16 cellular contexts compared by ENCODE assay signal in genomic region chr9:78575041-78575440, GRCh38.
A peak's percentile ranks its signal among the peaks of the same experiment; 100 is the strongest.
DNase-seq lines count a peak whose midpoint lies in the region; ATAC-seq and TF ChIP-seq lines count a peak whose summit lies in the region.
"Had no signal": no experiment of that assay in that cellular context is flagged by ENCODE, and none has a peak within 500 bp of the region (broad histone marks: within the 10 kb centered on the region; RNA-seq: fewer than 3 reads in every experiment).

No MANE protein-coding gene starts in this region.

- H3K4me3 ChIP-seq in HAP-1 (no peak overlapping the region), mesendoderm (ENCODE audit: low read length) (no peak overlapping the region)

- no peaks in the 10 kb centered on the region for H3K36me3 ChIP-seq in HAP-1 (replicated peaks)
- H3K36me3 ChIP-seq in mesendoderm (ENCODE audit: control insufficient read depth, insufficient read depth, low read length) = no peaks in the 10 kb centered on the region

- no peaks in the 10 kb centered on the region for H3K79me1 ChIP-seq in mesendoderm (ENCODE audit: low read length)

- H3K4ac ChIP-seq in mesendoderm (ENCODE audit: low read depth, low read length) = no peak overlapping the region

- H3K4me2 ChIP-seq in mesendoderm (ENCODE audit: low read length) = no peak overlapping the region

- H3K79me2 ChIP-seq in mesendoderm (ENCODE audit: control insufficient read depth, insufficient read depth, low read length) = no peaks in the 10 kb centered on the region

- no CpG with 5 or more reads among the region's 4 CpGs for WGBS in mesendoderm (ENCODE audit: extremely low coverage, insufficient coverage, low lambda C conversion rate)

- no peaks in the 10 kb centered on the region for H3K9me3 Mint-ChIP-seq in nephron progenitor cell
- H3K9me3 Mint-ChIP-seq: T-helper 1 cell treated with Interleukin-12 subunit alpha and Interleukin-12 subunit beta and Interleukin-4 antibody, amounts not matched to agents 30 μg/mL and 1 μg/mL, for 36 hours had no signal

- no peak overlapping the region for H3K23ac ChIP-seq in mesendoderm (ENCODE audit: low read length)

- no peak overlapping the region for H3K18ac ChIP-seq in mesendoderm (ENCODE audit: low read length)

- peaks cover 36% of the 10 kb centered on the region for H3K4me1 ChIP-seq in HAP-1
- peaks cover 7% of the 10 kb centered on the region for H3K4me1 ChIP-seq in mesendoderm (ENCODE audit: control insufficient read depth, low read depth, low read length)

- H3K27ac Mint-ChIP-seq in nephron progenitor cell = no peak overlapping the region
- H3K27ac Mint-ChIP-seq: T-helper 1 cell treated with Interleukin-12 subunit alpha and Interleukin-12 subunit beta and Interleukin-4 antibody, amounts not matched to agents 30 μg/mL and 1 μg/mL, for 36 hours had no signal

- in situ Hi-C loops in HAP-1 (cut with MboI; ENCODE audit: low sequenced_read_pairs) = no loop called here

- TF ChIP-seq CTCF in nephron progenitor cell (IDR thresholded peaks at IDR 0.05) = no peak

- no peak overlapping the region for H3K27ac ChIP-seq in mesendoderm (ENCODE audit: low read depth, low read length)
- H3K27ac ChIP-seq: C4-2B had no signal

- peak; percentile 29 for DNase-seq in A172 (ENCODE audit: low spot score)
- peak; percentile 60 to 76 for DNase-seq in HAP-1 (ENCODE audit: low spot score in 2 of 2)
- peak; percentile 32 for DNase-seq in NCI-H82 treated with DMSO at 0.1 percent for 48 hours (lab: John Stamatoyannopoulos, UW; ENCODE audit: unreplicated experiment)
- peak; percentile 26 for DNase-seq in mesendoderm
- DNase-seq in nephron progenitor cell = no peak
- no peak for DNase-seq in NCI-H1694 treated with DMSO at 0.1 percent for 48 hours (lab: John Stamatoyannopoulos, UW)
- DNase-seq: COR-L47, HCEC 1CT, KG1, NCI-H1694, NCI-H510A had no signal

- H2BK120ac ChIP-seq in mesendoderm (ENCODE audit: low read depth, low read length) = no peak overlapping the region

- H3K36me3 Mint-ChIP-seq in nephron progenitor cell (ENCODE audit: low read depth) = no peaks in the 10 kb centered on the region

- no peak overlapping the region for H4K5ac ChIP-seq in mesendoderm (ENCODE audit: low read length)

- no peak overlapping the region for H2BK15ac ChIP-seq in mesendoderm (replicated peaks; ENCODE audit: low read depth)

- ATAC-seq in GM19395 (IDR thresholded peaks at IDR 0.05; ENCODE audit: unreplicated experiment) (no peak), GM19452 (IDR thresholded peaks at IDR 0.05; ENCODE audit: unreplicated experiment) (no peak)
- ATAC-seq: Right ventricle myocardium inferior had no signal

- peaks cover 3% of the 10 kb centered on the region for H3K27me3 Mint-ChIP-seq in nephron progenitor cell (ENCODE audit: low read depth, poor library complexity)

- H2BK5ac ChIP-seq in mesendoderm (ENCODE audit: low read length) = no peak overlapping the region

- no peak overlapping the region for H3K4me3 Mint-ChIP-seq in nephron progenitor cell
- H3K4me3 Mint-ChIP-seq: T-helper 1 cell treated with Interleukin-12 subunit alpha and Interleukin-12 subunit beta and Interleukin-4 antibody, amounts not matched to agents 30 μg/mL and 1 μg/mL, for 36 hours had no signal

- H3K4me1 Mint-ChIP-seq in nephron progenitor cell = peaks cover 17% of the 10 kb centered on the region

- no peak overlapping the region for H2AK5ac ChIP-seq in mesendoderm (ENCODE audit: low read length)

- H3K9ac ChIP-seq in mesendoderm (ENCODE audit: low read length) = no peak overlapping the region

- H3K27me3 ChIP-seq in HAP-1 (ENCODE audit: low read depth) (no peaks in the 10 kb centered on the region), mesendoderm (ENCODE audit: insufficient read depth, low read length, poor library complexity) (no peaks in the 10 kb centered on the region)

- H4K8ac ChIP-seq in mesendoderm (ENCODE audit: low read depth, low read length) = no peak overlapping the region

- H3K9me3 ChIP-seq in HAP-1 = no peaks in the 10 kb centered on the region

- H3K56ac ChIP-seq in mesendoderm (ENCODE audit: low read length) = no peak overlapping the region

Comparison
In these comparisons a context has a peak if more than half of its experiments do, and no peak if none do; other contexts are left out.
1. DNase-seq: peak in A172 (single experiment), HAP-1 (2 of 2), NCI-H82 treated with DMSO at 0.1 percent for 48 hours (single experiment) and mesendoderm (single experiment); none in nephron progenitor cell (single experiment) and NCI-H1694 treated with DMSO at 0.1 percent for 48 hours (single experiment).